ENCODE assay signal across 1 cellular context in the genomic region with DNA sequence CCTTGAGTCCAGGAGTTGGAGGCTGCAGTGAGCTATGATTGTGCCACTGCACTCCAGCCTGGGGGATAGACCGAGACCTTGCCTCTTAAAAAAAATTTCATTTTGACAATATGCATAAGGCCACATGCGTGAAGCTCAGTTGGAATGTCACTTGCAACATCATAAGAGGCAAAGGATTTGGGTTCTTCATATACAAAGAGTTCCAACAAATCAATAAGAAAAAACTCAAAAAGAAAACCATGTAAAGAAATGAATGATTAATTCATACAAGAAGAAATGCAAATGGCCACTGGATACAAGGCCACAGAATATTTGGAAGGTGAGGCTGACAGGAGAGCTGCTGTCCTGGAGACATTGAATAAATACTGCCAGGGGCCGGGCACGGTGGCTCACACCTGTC.
TF ChIP-seq lines count a peak whose summit lies in the region.

No MANE protein-coding gene starts in this region.

TF ChIP-seq in GM12878, 131 proteins besides CTCF, POLR2A, EP300 and RAD21:
- TF ChIP-seq MEF2A (IDR thresholded peaks at IDR 0.05; ENCODE audit: insufficient read depth, low read depth, low read length) (no peak), NFXL1 (IDR thresholded peaks at IDR 0.05; ENCODE audit: borderline replicate concordance) (no peak), CHD4 (IDR thresholded peaks at IDR 0.05) (no peak), SMAD5 (IDR thresholded peaks at IDR 0.05; ENCODE audit: low read depth) (no peak), FOXM1 (IDR thresholded peaks at IDR 0.05; ENCODE audit: low read depth, low read length) (no peak), TARDBP (IDR thresholded peaks at IDR 0.05; ENCODE audit: borderline replicate concordance) (no peak), JUND (IDR thresholded peaks at IDR 0.05; ENCODE audit: low read depth, low read length) (no peak), MYC (IDR thresholded peaks at IDR 0.05; ENCODE audit: insufficient read depth, insufficient read length, insufficient replicate concordance, low read length, severe bottlenecking) (no peak), TBL1XR1 (IDR thresholded peaks at IDR 0.05; ENCODE audit: low read depth, low read length) (no peak), RCOR1 (conservative IDR thresholded peaks at IDR 0.05; ENCODE audit: low read depth, low read length) (no peak), SMAD1 (IDR thresholded peaks at IDR 0.05; ENCODE audit: low read depth, partially characterized antibody) (no peak), SUZ12 (IDR thresholded peaks at IDR 0.05; ENCODE audit: unreplicated experiment) (no peak), RFX5 (IDR thresholded peaks at IDR 0.05; ENCODE audit: low read depth, low read length) (no peak)
- TF ChIP-seq, protein P1, sequence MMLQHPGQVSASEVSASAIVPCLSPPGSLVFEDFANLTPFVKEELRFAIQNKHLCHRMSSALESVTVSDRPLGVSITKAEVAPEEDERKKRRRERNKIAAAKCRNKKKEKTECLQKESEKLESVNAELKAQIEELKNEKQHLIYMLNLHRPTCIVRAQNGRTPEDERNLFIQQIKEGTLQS (IDR thresholded peaks at IDR 0.05; ENCODE audit: borderline replicate concordance, extremely low read depth, low read depth, low read length) = no peak
- TF ChIP-seq, protein P2, sequence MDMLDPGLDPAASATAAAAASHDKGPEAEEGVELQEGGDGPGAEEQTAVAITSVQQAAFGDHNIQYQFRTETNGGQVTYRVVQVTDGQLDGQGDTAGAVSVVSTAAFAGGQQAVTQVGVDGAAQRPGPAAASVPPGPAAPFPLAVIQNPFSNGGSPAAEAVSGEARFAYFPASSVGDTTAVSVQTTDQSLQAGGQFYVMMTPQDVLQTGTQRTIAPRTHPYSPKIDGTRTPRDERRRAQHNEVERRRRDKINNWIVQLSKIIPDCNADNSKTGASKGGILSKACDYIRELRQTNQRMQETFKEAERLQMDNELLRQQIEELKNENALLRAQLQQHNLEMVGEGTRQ (IDR thresholded peaks at IDR 0.05; ENCODE audit: borderline replicate concordance, low read depth, low read length) = no peak
- TF ChIP-seq, protein P3, sequence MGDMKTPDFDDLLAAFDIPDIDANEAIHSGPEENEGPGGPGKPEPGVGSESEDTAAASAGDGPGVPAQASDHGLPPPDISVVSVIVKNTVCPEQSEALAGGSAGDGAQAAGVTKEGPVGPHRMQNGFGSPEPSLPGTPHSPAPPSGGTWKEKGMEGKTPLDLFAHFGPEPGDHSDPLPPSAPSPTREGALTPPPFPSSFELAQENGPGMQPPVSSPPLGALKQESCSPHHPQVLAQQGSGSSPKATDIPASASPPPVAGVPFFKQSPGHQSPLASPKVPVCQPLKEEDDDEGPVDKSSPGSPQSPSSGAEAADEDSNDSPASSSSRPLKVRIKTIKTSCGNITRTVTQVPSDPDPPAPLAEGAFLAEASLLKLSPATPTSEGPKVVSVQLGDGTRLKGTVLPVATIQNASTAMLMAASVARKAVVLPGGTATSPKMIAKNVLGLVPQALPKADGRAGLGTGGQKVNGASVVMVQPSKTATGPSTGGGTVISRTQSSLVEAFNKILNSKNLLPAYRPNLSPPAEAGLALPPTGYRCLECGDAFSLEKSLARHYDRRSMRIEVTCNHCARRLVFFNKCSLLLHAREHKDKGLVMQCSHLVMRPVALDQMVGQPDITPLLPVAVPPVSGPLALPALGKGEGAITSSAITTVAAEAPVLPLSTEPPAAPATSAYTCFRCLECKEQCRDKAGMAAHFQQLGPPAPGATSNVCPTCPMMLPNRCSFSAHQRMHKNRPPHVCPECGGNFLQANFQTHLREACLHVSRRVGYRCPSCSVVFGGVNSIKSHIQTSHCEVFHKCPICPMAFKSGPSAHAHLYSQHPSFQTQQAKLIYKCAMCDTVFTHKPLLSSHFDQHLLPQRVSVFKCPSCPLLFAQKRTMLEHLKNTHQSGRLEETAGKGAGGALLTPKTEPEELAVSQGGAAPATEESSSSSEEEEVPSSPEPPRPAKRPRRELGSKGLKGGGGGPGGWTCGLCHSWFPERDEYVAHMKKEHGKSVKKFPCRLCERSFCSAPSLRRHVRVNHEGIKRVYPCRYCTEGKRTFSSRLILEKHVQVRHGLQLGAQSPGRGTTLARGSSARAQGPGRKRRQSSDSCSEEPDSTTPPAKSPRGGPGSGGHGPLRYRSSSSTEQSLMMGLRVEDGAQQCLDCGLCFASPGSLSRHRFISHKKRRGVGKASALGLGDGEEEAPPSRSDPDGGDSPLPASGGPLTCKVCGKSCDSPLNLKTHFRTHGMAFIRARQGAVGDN (IDR thresholded peaks at IDR 0.05) = no peak
